Comparison of ENCODE assay signal across 8 cellular contexts in genomic region chr9:127396808-127397721, GRCh38. TPM values are rescaled to one million over a fixed set of nuclear protein-coding genes. Genes with fewer than 3 reads are reported as not detected.
A peak's percentile ranks its signal among the peaks of the same experiment; 100 is the strongest.
DNase-seq lines count a peak whose midpoint lies in the region; ATAC-seq and TF ChIP-seq lines count a peak whose summit lies in the region.

A gene with protein sequence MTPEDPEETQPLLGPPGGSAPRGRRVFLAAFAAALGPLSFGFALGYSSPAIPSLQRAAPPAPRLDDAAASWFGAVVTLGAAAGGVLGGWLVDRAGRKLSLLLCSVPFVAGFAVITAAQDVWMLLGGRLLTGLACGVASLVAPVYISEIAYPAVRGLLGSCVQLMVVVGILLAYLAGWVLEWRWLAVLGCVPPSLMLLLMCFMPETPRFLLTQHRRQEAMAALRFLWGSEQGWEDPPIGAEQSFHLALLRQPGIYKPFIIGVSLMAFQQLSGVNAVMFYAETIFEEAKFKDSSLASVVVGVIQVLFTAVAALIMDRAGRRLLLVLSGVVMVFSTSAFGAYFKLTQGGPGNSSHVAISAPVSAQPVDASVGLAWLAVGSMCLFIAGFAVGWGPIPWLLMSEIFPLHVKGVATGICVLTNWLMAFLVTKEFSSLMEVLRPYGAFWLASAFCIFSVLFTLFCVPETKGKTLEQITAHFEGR (plus strand): TSS chr9:127397169. CDS start chr9:127397231, 62 bp downstream.

- peak within 1 kb of the TSS; percentile 72 to 91 (median 77) for H3K4me3 Mint-ChIP-seq in CD8-positive, alpha-beta memory T cell
- H3K4me3 Mint-ChIP-seq in endothelial cell (ENCODE audit: unreplicated experiment): peak within 1 kb of the TSS; percentile 89

- H3K4me3 ChIP-seq in CD8-positive, alpha-beta memory T cell (ENCODE audit: low read length): peak within 1 kb of the TSS; percentile 42
- H3K4me3 ChIP-seq in mesodermal cell (ENCODE audit: extremely low read depth, insufficient read depth, low read length, poor library complexity, severe bottlenecking): peak within 1 kb of the TSS; percentile 70

- no peaks in the 10 kb centered on the region for H3K36me3 ChIP-seq in CD8-positive, alpha-beta memory T cell (ENCODE audit: insufficient read depth, low read length)
- peaks cover 22% of the 10 kb centered on the region for H3K36me3 ChIP-seq in mesodermal cell (ENCODE audit: control insufficient read depth, insufficient read depth, low read length)

- peaks cover 23 to 57% of the 10 kb centered on the region in 2 donors for H3K27me3 Mint-ChIP-seq in CD8-positive, alpha-beta memory T cell
- peaks cover 6% of the 10 kb centered on the region for H3K27me3 Mint-ChIP-seq in endothelial cell (ENCODE audit: unreplicated experiment)

- no peaks in the 10 kb centered on the region for H3K9me3 ChIP-seq in CD8-positive, alpha-beta memory T cell (ENCODE audit: low read length)
- H3K9me3 ChIP-seq in mesodermal cell (ENCODE audit: control insufficient read depth, low read length): no peaks in the 10 kb centered on the region

- POLR2A ChIA-PET in CD8-positive, alpha-beta memory T cell (lab: Charles Lee): interaction anchor here (0.5 to 2.9 kb wide), 5 partner anchors 9 to 719 kb away, joined by 3 to 18 read pairs (median 3); partner anchors contain the start of genes LRSAM1, RPL12 and ZNF79

- H3K4me1 ChIP-seq in CD8-positive, alpha-beta memory T cell (ENCODE audit: insufficient read depth, low read length): peaks cover 18% of the 10 kb centered on the region
- peaks cover 5% of the 10 kb centered on the region for H3K4me1 ChIP-seq in mesodermal cell (ENCODE audit: control insufficient read depth, insufficient read depth, low read length, poor library complexity, severe bottlenecking)

- CTCF ChIA-PET in CD8-positive, alpha-beta memory T cell (lab: Charles Lee): interaction anchor here (0.8 to 1.9 kb wide), 11 partner anchors 9 to 338 kb away, joined by 3 to 10 read pairs (median 4); partner anchors contain the start of genes TOR2A and ZNF79

- peaks cover 11 to 18% (median 14%) of the 10 kb centered on the region in 3 donors for H3K4me1 Mint-ChIP-seq in CD8-positive, alpha-beta memory T cell
- peaks cover 3% of the 10 kb centered on the region for H3K4me1 Mint-ChIP-seq in endothelial cell (ENCODE audit: unreplicated experiment)

- DNase-seq in CD8-positive, alpha-beta memory T cell: peak; percentile 74 to 97 (median 95)
- DNase-seq in HS-27A (ENCODE audit: low read depth) (peak; percentile 85), NOMO-1 treated with dmso at 0.1 percent for 144 hours (lab: John Stamatoyannopoulos, UW; ENCODE audit: unreplicated experiment) (peak; percentile 92), activated T-cell treated with anti-CD3 and anti-CD28 coated beads for 1 hour (ENCODE audit: low read depth) (peak; percentile 66), endothelial cell (ENCODE audit: low spot score) (peak; percentile 97)
- peak; percentile 69 for DNase-seq in stimulated activated CD8-positive, alpha-beta memory T cell treated with anti-CD3 and anti-CD28 coated beads, Interleukin-15, amount 100 ng/mL, for 24 hours (ENCODE audit: low read depth)

- no peak for TF ChIP-seq CTCF in endothelial cell (IDR thresholded peaks at IDR 0.05; ENCODE audit: unreplicated experiment)

- peak within 1 kb of the TSS; percentile 14 for H3K27ac ChIP-seq in CD8-positive, alpha-beta memory T cell (ENCODE audit: low read depth, low read length)
- peak within 1 kb of the TSS; percentile 41 for H3K27ac ChIP-seq in mesodermal cell (ENCODE audit: low read depth, low read length, severe bottlenecking)

- H3K9me3 Mint-ChIP-seq in CD8-positive, alpha-beta memory T cell: no peaks in the 10 kb centered on the region
- H3K9me3 Mint-ChIP-seq in endothelial cell (ENCODE audit: unreplicated experiment): no peaks in the 10 kb centered on the region

- ATAC-seq in GM19468 (IDR thresholded peaks at IDR 0.05; ENCODE audit: extremely low read depth, unreplicated experiment): peak; percentile 92

- no peaks in the 10 kb centered on the region for H3K36me3 Mint-ChIP-seq in CD8-positive, alpha-beta memory T cell
- no peaks in the 10 kb centered on the region for H3K36me3 Mint-ChIP-seq in endothelial cell (ENCODE audit: low read depth, unreplicated experiment)

- H3K27me3 ChIP-seq in CD8-positive, alpha-beta memory T cell (ENCODE audit: insufficient read depth, low read length, poor library complexity, severe bottlenecking): peaks cover 42% of the 10 kb centered on the region

- H3K27ac Mint-ChIP-seq in CD8-positive, alpha-beta memory T cell: peak within 1 kb of the TSS in 4 of 8 donors; percentile 59 to 89 (median 70)
- peak within 1 kb of the TSS; percentile 31 for H3K27ac Mint-ChIP-seq in endothelial cell (ENCODE audit: unreplicated experiment)

- 0 to 1% methylated on average over 56 to 61 of the region's 92 CpGs for WGBS in mesodermal cell (ENCODE audit: insufficient coverage in 2 of 2), 2 experiments

RNA-seq across cellular contexts. Expression of the gene that starts here (rescaled TPM):
- total RNA-seq in CD8-positive, alpha-beta memory T cell: 1 to 10 TPM; 6.2 to 7.7 TPM
- 4.5 TPM for polyA plus RNA-seq in CD8-positive, alpha-beta memory T cell
- 21.5 TPM for total RNA-seq in endothelial cell (ENCODE audit: unreplicated experiment)
- polyA plus RNA-seq in mesodermal cell (2013, experiment 1 of 2): 14.2 TPM
- 12.7 TPM for polyA plus RNA-seq in mesodermal cell (2013, experiment 2 of 2)

Comparison
In these comparisons a context has a peak if more than half of its experiments do, and no peak if none do; other contexts are left out.
1. Peak in every context shown above with its lines: DNase-seq, ATAC-seq, H3K4me3 ChIP-seq and H3K27ac ChIP-seq.